15 cellular contexts compared by ENCODE assay signal in the genomic region with DNA sequence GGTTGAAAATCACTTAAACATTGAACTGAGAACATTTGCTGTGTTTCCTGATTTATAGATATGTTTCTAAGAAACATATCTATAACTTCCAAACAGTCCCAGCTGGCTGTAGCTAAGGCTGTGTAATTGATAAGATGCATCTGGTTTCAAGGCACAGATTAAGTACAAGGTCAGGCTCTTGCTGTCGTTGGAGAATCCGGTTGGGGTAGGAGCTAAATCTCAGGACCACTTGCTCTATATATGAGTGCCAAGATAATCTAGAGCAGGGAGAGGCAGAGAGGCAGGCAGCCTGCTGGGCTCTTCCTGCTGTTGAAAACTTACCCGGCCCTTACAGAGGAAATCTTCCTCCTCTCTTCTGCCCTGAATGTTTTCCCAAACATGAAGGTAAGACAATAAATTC. TPM values are rescaled to one million over a fixed set of nuclear protein-coding genes. Genes with fewer than 3 reads are reported as not detected.
DNase-seq lines count a peak whose midpoint lies in the region; ATAC-seq and TF ChIP-seq lines count a peak whose summit lies in the region.
"Had no signal": no experiment of that assay in that cellular context is flagged by ENCODE, and none has a peak within 500 bp of the region (broad histone marks: within the 10 kb centered on the region; RNA-seq: fewer than 3 reads in every experiment).

A gene (plus strand): TSS at position 265 of the 400 bp plus-strand sequence. CDS start 114 bp downstream, at position 379.

- H3K9ac ChIP-seq in colonic mucosa (ENCODE audit: low read depth in 2 of 2, low read length in 2 of 2) = peak within 1 kb of the TSS in 1 of 2 donors; percentile 40

- H3K9me3 ChIP-seq in colonic mucosa (no peaks in the 10 kb centered on the region), spleen (no peaks in the 10 kb centered on the region)
- H3K9me3 ChIP-seq: psoas muscle, tibial artery had no signal

- intact Hi-C loops in colonic mucosa (cut with DNase I) = no loop called here
- intact Hi-C loops in spleen (cut with DNase I; ENCODE audit: low total_unique reads) = no loop called here

- WGBS in spleen, 5 donors = 25 to 40% (median 27%) methylated on average over 3 of the region's 3 CpGs

- ATAC-seq in left lobe of liver (peak; percentile 32), GM18909 (IDR thresholded peaks at IDR 0.05; ENCODE audit: poor library complexity, unreplicated experiment) (no peak)
- ATAC-seq: GM12878, psoas muscle had no signal

- TF ChIP-seq CTCF in colonic mucosa (IDR thresholded peaks at IDR 0.05) (no peak), spleen (IDR thresholded peaks at IDR 0.05 in 8 of 11, conservative IDR thresholded peaks at IDR 0.05 in 3 of 11) (no peak)

- DNase-seq in NCI-H69 (lab: John Stamatoyannopoulos, UW) (peak; percentile 3), colonic mucosa (no peak), left lobe of liver (ENCODE audit: low spot score) (no peak), spleen (no peak), T1000 (lab: John Stamatoyannopoulos, UW) (no peak)
- no peak for DNase-seq in activated T-cell treated with anti-CD3 and anti-CD28 coated beads, Interleukin-2, amount 50 U/mL, for 48 hours
- no peak for DNase-seq in activated CD4-positive, alpha-beta T cell treated with anti-CD3 and anti-CD28 coated beads for 48 hours
- DNase-seq: activated CD4-positive, alpha-beta T cell treated with anti-CD3 and anti-CD28 coated beads, Interleukin-2, amount 10 ng/mL, durations not matched to agents 7 days and 5 days; activated gamma-delta T cell; cerebellar nuclear complex; DMS79 treated with DMSO at 0.1 percent for 48 hours; psoas muscle; tibial artery had no signal

- H3K27me3 ChIP-seq in colonic mucosa (no peaks in the 10 kb centered on the region), spleen (replicated peaks in 1 of 7) (peaks cover 0 to 5% (median 0%) of the 10 kb centered on the region in 7 donors)
- H3K27me3 ChIP-seq: tibial artery had no signal

- peak in 1 of 3 donors; percentile 66 for TF ChIP-seq POLR2A in spleen (IDR thresholded peaks at IDR 0.05)

- H3K4me3 ChIP-seq in colonic mucosa (no peak within 1 kb of the TSS), spleen (peak within 1 kb of the TSS in 5 of 8 donors; percentile 28 to 57 (median 33))
- H3K4me3 ChIP-seq: GM12878, psoas muscle, tibial artery had no signal

- no peaks in the 10 kb centered on the region for H3K4me1 ChIP-seq in colonic mucosa
- H3K4me1 ChIP-seq in spleen = peaks cover 3 to 12% (median 10%) of the 10 kb centered on the region in 6 donors

- H3K36me3 ChIP-seq in colonic mucosa (no peaks in the 10 kb centered on the region), spleen (no peaks in the 10 kb centered on the region)
- H3K36me3 ChIP-seq: tibial artery had no signal

- peak within 1 kb of the TSS; percentile 64 for H3K27ac ChIP-seq in colonic mucosa
- peak within 1 kb of the TSS in 5 of 8 donors; percentile 12 to 56 (median 34) for H3K27ac ChIP-seq in spleen
- H3K27ac ChIP-seq: psoas muscle, tibial artery had no signal

RNA-seq across cellular contexts. Expression of the gene that starts here (rescaled TPM):
- total RNA-seq in colonic mucosa (10 to 100 TPM; 14.7 to 23.3 TPM), left lobe of liver (96.0 TPM), spleen (100 to 1,000 TPM in 5 of 7 donors, 10 to 100 TPM in 2; 65.0 to 867 (median 344) TPM)
- 10 to 100 TPM; 19.0 to 53.2 (median 32.8) TPM for polyA plus RNA-seq in spleen
- total RNA-seq: activated CD4-positive, alpha-beta T cell treated with anti-CD3 and anti-CD28 coated beads, Interleukin-2, amount 10 ng/mL, durations not matched to agents 7 days and 5 days had no signal
- polyA plus RNA-seq: GM12878 had no signal
